ENCODE assay signal across 8 cellular contexts in the genomic region with DNA sequence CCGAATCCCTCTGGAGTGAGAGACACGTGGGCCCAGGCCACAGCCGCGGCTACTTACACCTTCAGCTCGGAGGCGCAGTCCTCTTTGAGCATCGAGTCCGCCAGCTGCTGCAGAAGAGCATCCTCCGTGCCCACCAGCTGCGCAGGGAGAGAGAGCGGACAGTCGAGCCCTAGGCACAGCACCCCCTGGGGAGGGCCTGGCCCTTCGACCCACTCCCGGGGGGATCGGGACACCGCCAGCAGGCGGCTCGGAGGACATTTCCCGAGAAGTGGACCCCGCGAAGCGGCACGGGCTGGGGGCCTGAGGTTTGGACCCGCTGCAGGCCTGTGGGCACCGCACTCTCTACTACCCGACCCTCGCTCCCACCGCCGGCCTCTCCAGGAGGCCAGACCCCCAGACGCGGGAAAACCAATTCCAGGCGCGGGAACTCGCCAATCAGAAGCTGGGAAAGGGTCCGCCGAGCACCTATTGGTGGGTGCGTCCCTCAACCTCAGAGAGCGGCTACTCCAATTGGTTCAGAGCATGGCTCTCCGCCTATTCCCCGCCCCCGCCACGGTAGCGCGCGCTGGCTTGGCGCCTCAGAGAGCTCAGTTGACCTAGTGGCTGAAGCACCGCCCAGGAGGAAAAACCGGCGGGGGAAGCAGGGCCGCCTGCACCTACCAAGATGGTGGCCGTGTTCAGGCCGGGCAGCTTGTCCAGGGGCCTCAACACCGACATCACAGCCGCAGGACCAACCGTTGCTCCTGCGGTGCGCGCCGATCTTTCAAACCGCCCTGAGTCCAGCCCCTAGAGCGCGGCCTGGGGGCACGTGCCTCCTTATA. TPM values are rescaled to one million over a fixed set of nuclear protein-coding genes. Genes with fewer than 3 reads are reported as not detected.
A peak's percentile ranks its signal among the peaks of the same experiment; 100 is the strongest.
DNase-seq lines count a peak whose midpoint lies in the region; ATAC-seq, FAIRE-seq and TF ChIP-seq lines count a peak whose summit lies in the region.

TSS of gene CENPM (minus strand) at position 793 of the 821 bp plus-strand sequence. CDS start at position 717, 76 bp downstream.

- H2AFZ ChIP-seq in OCI-LY7 (ENCODE audit: low read length) (peak within 1 kb of the TSS; percentile 53; the same call in 1 of the 2 replicates), endothelial cell of umbilical vein (ENCODE audit: low read depth, low read length) (peak within 1 kb of the TSS; percentile 90)

- DNase-seq in DMS 273 treated with DMSO at 0.1 percent for 48 hours (lab: John Stamatoyannopoulos, UW) (peak; percentile 86), HuH-7 (ENCODE audit: low spot score) (peak; percentile 96), OCI-LY7 (ENCODE audit: low spot score) (peak; percentile 95), endothelial cell of umbilical vein (ENCODE audit: low read depth, low spot score) (peak; percentile 96), mesothelial cell of epicardium (ENCODE audit: low spot score in 2 of 2, unreplicated experiment in 2 of 2) (peak; percentile 87 to 95)
- peak; percentile 96 for DNase-seq in activated CD8-positive, alpha-beta memory T cell treated with anti-CD3 and anti-CD28 coated beads, Interleukin-2, amount 50 U/mL, for 48 hours
- DNase-seq in stimulated activated CD8-positive, alpha-beta memory T cell treated with anti-CD3 and anti-CD28 coated beads, Interleukin-15, amount 100 ng/mL, for 4 hours (ENCODE audit: low read depth in 2 of 2): peak; percentile 68 to 75

- TF ChIP-seq POLR2A in endothelial cell of umbilical vein (IDR thresholded peaks at IDR 0.05; ENCODE audit: low read depth, low read length): no peak

- no peaks in the 10 kb centered on the region for H3K27me3 Mint-ChIP-seq in mesothelial cell of epicardium (ENCODE audit: low read depth)

- peak within 1 kb of the TSS; percentile 88 for H3K4me2 ChIP-seq in OCI-LY7 (ENCODE audit: low read length)
- peak within 1 kb of the TSS; percentile 38 for H3K4me2 ChIP-seq in endothelial cell of umbilical vein (ENCODE audit: insufficient read depth, low read length)

- H3K4me1 ChIP-seq in OCI-LY7 (ENCODE audit: insufficient read depth, low read length, poor library complexity, severe bottlenecking) (peaks cover 74% of the 10 kb centered on the region), endothelial cell of umbilical vein (ENCODE audit: control insufficient read depth, extremely low read depth, insufficient read depth, low read length) (peaks cover 33% of the 10 kb centered on the region)

- POLR2A ChIA-PET in OCI-LY7 (lab: Charles Lee): interaction anchor here (0.5 to 1.9 kb wide), 14 partner anchors 9 to 1170 kb away, joined by 3 to 14 read pairs (median 3); partner anchors contain the start of genes CCDC134, SREBF2, TNFRSF13C and XRCC6
- POLR2A ChIA-PET in endothelial cell of umbilical vein (lab: Charles Lee): no interaction called here

- peak within 1 kb of the TSS; percentile 86 for H3K4me3 Mint-ChIP-seq in mesothelial cell of epicardium

- H3K4me1 Mint-ChIP-seq in mesothelial cell of epicardium: peaks cover 25% of the 10 kb centered on the region

- peak; percentile 77 for ATAC-seq in GM21515 (IDR thresholded peaks at IDR 0.05; ENCODE audit: unreplicated experiment)

- H3K9me1 ChIP-seq in endothelial cell of umbilical vein (replicated peaks; ENCODE audit: control insufficient read depth, extremely low read depth, insufficient read depth, low read length): no peaks in the 10 kb centered on the region

- CTCF ChIA-PET in OCI-LY7 (lab: Charles Lee; ENCODE audit: unreplicated experiment): interaction anchor here (0.7 to 1.6 kb wide), 4 partner anchors 10 to 249 kb away, joined by 3 to 5 read pairs (median 4); no protein-coding TSS in a partner anchor
- CTCF ChIA-PET in endothelial cell of umbilical vein (lab: Charles Lee): interaction anchor here (0.7 to 2.4 kb wide), 15 partner anchors 10 to 498 kb away, joined by 3 to 22 read pairs (median 5); partner anchors contain the start of genes CCDC134, NDUFA6, SNU13 and TNFRSF13C

- intact Hi-C loops in OCI-LY7 (cut with micrococcal nuclease; ENCODE audit: unreplicated experiment) (loop anchor here (2.0 to 5.0 kb wide), 3 partner anchors 114 to 496 kb away; partner anchors contain the start of genes SNU13 and SREBF2), endothelial cell of umbilical vein (cut with micrococcal nuclease) (loop anchor here (1.0 to 2.0 kb wide), 2 partner anchors 114 to 249 kb away; partner anchors contain the start of gene SREBF2)

- BruUV-seq in OCI-LY7 (replicated peaks; lab: Mats Ljungman, UMichigan): no TSS peak
- BruUV-seq in endothelial cell of umbilical vein (replicated peaks; lab: Mats Ljungman, UMichigan): no TSS peak

- H4K20me1 ChIP-seq in OCI-LY7 (ENCODE audit: insufficient read depth, low read length): no peaks in the 10 kb centered on the region
- no peaks in the 10 kb centered on the region for H4K20me1 ChIP-seq in endothelial cell of umbilical vein (replicated peaks; ENCODE audit: control insufficient read depth, extremely low read depth, insufficient read depth, low read length)

- dilution Hi-C loops in endothelial cell of umbilical vein (cut with MboI; ENCODE audit: extremely low pct_ligation_motif_present, low sequenced_read_pairs): no loop called here

- H3K9me3 ChIP-seq in OCI-LY7 (ENCODE audit: low read length) (no peaks in the 10 kb centered on the region), endothelial cell of umbilical vein (replicated peaks; ENCODE audit: control insufficient read depth, insufficient read depth, low read length) (no peaks in the 10 kb centered on the region)

- peaks cover 5% of the 10 kb centered on the region for H3K36me3 Mint-ChIP-seq in mesothelial cell of epicardium

- H3K4me3 ChIP-seq in OCI-LY7 (ENCODE audit: low read depth, low read length, poor library complexity, severe bottlenecking): peak within 1 kb of the TSS; percentile 94
- H3K4me3 ChIP-seq in endothelial cell of umbilical vein (replicated peaks in 1 of 3; ENCODE audit: insufficient read depth in 1 of 3, low read depth in 1 of 3, low read length in 3 of 3): peak within 1 kb of the TSS; percentile 39 to 85 (median 57)

- H3K79me2 ChIP-seq in OCI-LY7 (ENCODE audit: insufficient read depth, low read depth, low read length) (peaks cover 66% of the 10 kb centered on the region), endothelial cell of umbilical vein (ENCODE audit: control insufficient read depth, insufficient read depth, low read length) (peaks cover 5% of the 10 kb centered on the region)

- no peaks in the 10 kb centered on the region for H3K9me3 Mint-ChIP-seq in mesothelial cell of epicardium

- H3K27ac ChIP-seq in OCI-LY7 (ENCODE audit: low read depth, low read length, poor library complexity, severe bottlenecking) (peak within 1 kb of the TSS; percentile 75), endothelial cell of umbilical vein (ENCODE audit: insufficient read depth, low read depth, low read length) (peak within 1 kb of the TSS; percentile 44)

- 0 out of 2 replicates have a peak, but pooled peaks have one; percentile 34 for TF ChIP-seq CTCF in OCI-LY7 (conservative IDR thresholded peaks at IDR 0.05; ENCODE audit: low read length)
- peak in 1 of 2 donors; percentile 44 for TF ChIP-seq CTCF in endothelial cell of umbilical vein (IDR thresholded peaks at IDR 0.05; ENCODE audit: extremely low read depth in 1 of 2, insufficient read depth in 1 of 2, low read depth in 1 of 2, low read length in 2 of 2)
- TF ChIP-seq CTCF in mesothelial cell of epicardium (IDR thresholded peaks at IDR 0.05; ENCODE audit: unreplicated experiment): no peak

- no peaks in the 10 kb centered on the region for H3K9me2 ChIP-seq in OCI-LY7 (ENCODE audit: insufficient read depth, low read length)

- FAIRE-seq in endothelial cell of umbilical vein (lab: Jason Lieb, UNC): peak; percentile 94

- H3K36me3 ChIP-seq in OCI-LY7 (ENCODE audit: insufficient read depth, low read length): peaks cover 47% of the 10 kb centered on the region
- no peaks in the 10 kb centered on the region for H3K36me3 ChIP-seq in endothelial cell of umbilical vein (ENCODE audit: control insufficient read depth in 2 of 2, extremely low read depth in 1 of 2, insufficient read depth in 2 of 2, low read length in 2 of 2)

- peak within 1 kb of the TSS; percentile 57 for H3K9ac ChIP-seq in endothelial cell of umbilical vein (replicated peaks; ENCODE audit: extremely low read depth, insufficient read depth, low read length)

- peak within 1 kb of the TSS; percentile 72 for H3K27ac Mint-ChIP-seq in mesothelial cell of epicardium

- H3K27me3 ChIP-seq in endothelial cell of umbilical vein (ENCODE audit: control insufficient read depth in 2 of 2, insufficient read depth in 2 of 2, low read length in 2 of 2): no peaks in the 10 kb centered on the region

TF ChIP-seq in endothelial cell of umbilical vein, 7 proteins besides CTCF, POLR2A, EP300 and RAD21:
- TF ChIP-seq EZH2 (IDR thresholded peaks at IDR 0.05; ENCODE audit: borderline replicate concordance, low read depth, low read length, severe bottlenecking): no peak
- peak; percentile 94 for TF ChIP-seq MAX (IDR thresholded peaks at IDR 0.05; ENCODE audit: insufficient read depth, insufficient read length)
- TF ChIP-seq POLR2AphosphoS5 (IDR thresholded peaks at IDR 0.05; ENCODE audit: insufficient read depth, low read depth, low read length): peak; percentile 11
- peak; percentile 3 for TF ChIP-seq MYC (IDR thresholded peaks at IDR 0.05; ENCODE audit: low read depth, low read length)
- TF ChIP-seq JUN (IDR thresholded peaks at IDR 0.05; ENCODE audit: borderline replicate concordance, insufficient read depth, insufficient read length, low read depth): no peak
- no peak for TF ChIP-seq GATA2 (IDR thresholded peaks at IDR 0.05; ENCODE audit: insufficient read depth, insufficient read length, low read depth, low read length)
- TF ChIP-seq FOS (IDR thresholded peaks at IDR 0.05; ENCODE audit: borderline replicate concordance, insufficient read depth, low read length): no peak

RNA-seq across cellular contexts. Expression of gene CENPM, which starts in this region (rescaled TPM):
- total RNA-seq in OCI-LY7 (2014; rRNA removed; shearing (Covaris generic)): 347 and 354 TPM in 2 replicates
- total RNA-seq in OCI-LY7 (2022) (189 and 217 TPM in 2 replicates), endothelial cell of umbilical vein (30.4 and 34.5 TPM in 2 replicates), mesothelial cell of epicardium (12.5 to 14.9 TPM (median 13.3 TPM) in 3 replicates)
- polyA plus RNA-seq in endothelial cell of umbilical vein: 37.4 and 51.0 TPM in 2 replicates
- polyA plus RNA-seq in endothelial cell of umbilical vein (2011; cell fraction: cytosol; rRNA removed): 38.9 and 40.2 TPM in 2 replicates
- 38.4 and 38.5 TPM in 2 replicates for polyA plus RNA-seq in endothelial cell of umbilical vein (2011; cell fraction: nucleus; rRNA removed)
- polyA plus RNA-seq in endothelial cell of umbilical vein (2012): 9.5 and 17.5 TPM in 2 replicates
- 24.9 and 25.2 TPM in 2 replicates for polyA minus RNA-seq in endothelial cell of umbilical vein
- polyA minus RNA-seq in endothelial cell of umbilical vein (2011; cell fraction: cytosol; rRNA and poly(A)+ RNA removed): 45.4 TPM
- polyA minus RNA-seq in endothelial cell of umbilical vein (2011; cell fraction: nucleus; rRNA and poly(A)+ RNA removed): 16.9 and 20.1 TPM in 2 replicates

Comparison
In these comparisons a context has a peak if more than half of its experiments do, and no peak if none do; other contexts are left out.
1. Peak in every context shown above with its lines: DNase-seq, ATAC-seq, H3K4me3 ChIP-seq and H3K27ac ChIP-seq.